8 cellular contexts compared by ENCODE assay signal in genomic region chr2:102142829-102143449, GRCh38. TPM values are rescaled to one million over a fixed set of nuclear protein-coding genes. Genes with fewer than 3 reads are reported as not detected.
A peak's percentile ranks its signal among the peaks of the same experiment; 100 is the strongest.
DNase-seq lines count a peak whose midpoint lies in the region; ATAC-seq, FAIRE-seq and TF ChIP-seq lines count a peak whose summit lies in the region.

No MANE protein-coding gene starts in this region.

- POLR2A ChIA-PET in activated naive CD8-positive, alpha-beta T cell treated with anti-CD3 and anti-CD28 coated beads, Interleukin-2, amount 10 ng/mL, durations not matched to agents 7 days and 5 days (lab: Charles Lee) = no interaction called here

- H3K27me3 Mint-ChIP-seq in HFFc6 (ENCODE audit: insufficient read depth) = peaks cover 2% of the 10 kb centered on the region
- peaks cover 25% of the 10 kb centered on the region for H3K27me3 Mint-ChIP-seq in activated naive CD8-positive, alpha-beta T cell treated with anti-CD3 and anti-CD28 coated beads, Interleukin-2, amount 10 ng/mL, durations not matched to agents 7 days and 5 days

- peak; percentile 35 for ATAC-seq in activated naive CD8-positive, alpha-beta T cell treated with anti-CD3 and anti-CD28 coated beads, Interleukin-2, amount 10 ng/mL, durations not matched to agents 7 days and 5 days (ENCODE audit: low read depth)
- ATAC-seq in HG03139 (IDR thresholded peaks at IDR 0.05; ENCODE audit: unreplicated experiment) = no peak

- peaks cover 43% of the 10 kb centered on the region for H3K4me1 Mint-ChIP-seq in HFFc6 (ENCODE audit: low read depth)
- H3K4me1 Mint-ChIP-seq in activated naive CD8-positive, alpha-beta T cell treated with anti-CD3 and anti-CD28 coated beads, Interleukin-2, amount 10 ng/mL, durations not matched to agents 7 days and 5 days = peaks cover 18% of the 10 kb centered on the region

- H3K9me3 Mint-ChIP-seq in HFFc6 = peaks cover 47% of the 10 kb centered on the region
- H3K9me3 Mint-ChIP-seq in activated naive CD8-positive, alpha-beta T cell treated with anti-CD3 and anti-CD28 coated beads, Interleukin-2, amount 10 ng/mL, durations not matched to agents 7 days and 5 days = peaks cover 37% of the 10 kb centered on the region

- H3K4me1 ChIP-seq in iPS-15b (ENCODE audit: control insufficient read depth, insufficient read depth, low read length) (no peaks in the 10 kb centered on the region), small intestine (ENCODE audit: control insufficient read depth in 2 of 2, insufficient read depth in 1 of 2, low read depth in 1 of 2, low read length in 1 of 2) (peaks cover 0 to 2% of the 10 kb centered on the region in 2 donors)

- H3K9me3 ChIP-seq in iPS-15b (ENCODE audit: control insufficient read depth, insufficient read depth, low read length) = no peaks in the 10 kb centered on the region
- H3K9me3 ChIP-seq in small intestine (ENCODE audit: control insufficient read depth, low read depth) = no peaks in the 10 kb centered on the region

- no peak overlapping the region for H3K9ac ChIP-seq in iPS-15b (ENCODE audit: low read depth, low read length)

- no peak for FAIRE-seq in small intestine (lab: Jason Lieb, UNC)

- TF ChIP-seq CTCF in HFFc6 (IDR thresholded peaks at IDR 0.05) = no peak

- H3K4me3 ChIP-seq in iPS-15b (ENCODE audit: low read depth, low read length) (peak overlapping the region; percentile 52), small intestine (ENCODE audit: low read depth in 1 of 2, low read length in 2 of 2) (peak overlapping the region; percentile 40 to 48)

- peak overlapping the region; percentile 86 for H3K4me3 Mint-ChIP-seq in HFFc6
- H3K4me3 Mint-ChIP-seq in activated naive CD8-positive, alpha-beta T cell treated with anti-CD3 and anti-CD28 coated beads, Interleukin-2, amount 10 ng/mL, durations not matched to agents 7 days and 5 days = peak overlapping the region; percentile 51

- H3K27ac ChIP-seq in small intestine (ENCODE audit: low read depth in 1 of 2, low read length in 1 of 2) = peak overlapping the region; percentile 76 to 97

- H3K27ac Mint-ChIP-seq in HFFc6 = peak overlapping the region; percentile 83
- H3K27ac Mint-ChIP-seq in activated naive CD8-positive, alpha-beta T cell treated with anti-CD3 and anti-CD28 coated beads, Interleukin-2, amount 10 ng/mL, durations not matched to agents 7 days and 5 days = peak overlapping the region; percentile 22

- H3K27me3 ChIP-seq in iPS-15b (ENCODE audit: control insufficient read depth, insufficient read depth, low read length) (peaks cover 33% of the 10 kb centered on the region), small intestine (ENCODE audit: control insufficient read depth in 2 of 2, insufficient read depth in 2 of 2, low read length in 2 of 2) (peaks cover 3% of the 10 kb centered on the region in 2 donors)

- H3K36me3 ChIP-seq in iPS-15b (ENCODE audit: control insufficient read depth, insufficient read depth, low read length) (no peaks in the 10 kb centered on the region), small intestine (ENCODE audit: control insufficient read depth in 2 of 2, insufficient read depth in 2 of 2, low read length in 2 of 2) (no peaks in the 10 kb centered on the region)

- peaks cover 48% of the 10 kb centered on the region for H3K36me3 Mint-ChIP-seq in HFFc6 (ENCODE audit: low read depth)
- H3K36me3 Mint-ChIP-seq in activated naive CD8-positive, alpha-beta T cell treated with anti-CD3 and anti-CD28 coated beads, Interleukin-2, amount 10 ng/mL, durations not matched to agents 7 days and 5 days = peaks cover 20% of the 10 kb centered on the region

- 11 to 16% (median 16%) methylated on average over 38 to 42 of the region's 42 CpGs for WGBS in small intestine, 3 donors

- DNase-seq in HFFc6 = peak; percentile 3
- DNase-seq in activated naive CD8-positive, alpha-beta T cell treated with anti-CD3 and anti-CD28 coated beads, Interleukin-2, amount 10 ng/mL, durations not matched to agents 7 days and 5 days = no peak
- no peak for DNase-seq in small intestine
- no peak for DNase-seq in medulla oblongata (ENCODE audit: extremely low spot score)
- no peak for DNase-seq in DMS153 (lab: John Stamatoyannopoulos, UW)
- DNase-seq in dedifferentiated amniotic fluid mesenchymal stem cell (ENCODE audit: extremely low spot score) = no peak

RNA-seq across cellular contexts. Expression of gene IL1R1, which starts 0.4 kb away (rescaled TPM):
- total RNA-seq in HFFc6 (2021; fragmentation: NEBNext Ultra II Directional; extraction: Animal tissue kit (Norgen Biotek cat#: 25700)) = 10 to 100 TPM; 13.8 to 25.0 (median 22.9) TPM
- total RNA-seq in activated naive CD8-positive, alpha-beta T cell treated with anti-CD3 and anti-CD28 coated beads, Interleukin-2, amount 10 ng/mL, durations not matched to agents 7 days and 5 days = under 1 TPM in 1 of 2 experiments, not detected in 1; 0.11 TPM
- 10 to 100 TPM in 2 of 3 donors, 1 to 10 TPM in 1; 2.9 to 36.7 (median 18.4) TPM for polyA plus RNA-seq in small intestine

RNA-seq across cellular contexts. Expression of gene IL1RL2, which starts 43.9 kb away (rescaled TPM):
- not detected for total RNA-seq in HFFc6 (2021; fragmentation: NEBNext Ultra II Directional; extraction: Animal tissue kit (Norgen Biotek cat#: 25700))
- not detected for total RNA-seq in activated naive CD8-positive, alpha-beta T cell treated with anti-CD3 and anti-CD28 coated beads, Interleukin-2, amount 10 ng/mL, durations not matched to agents 7 days and 5 days
- under 1 TPM in 1 of 3 donors, not detected in 2; 0.34 TPM for polyA plus RNA-seq in small intestine

Comparison
In these comparisons a context has a peak if more than half of its experiments do, and no peak if none do; other contexts are left out.
1. RNA of gene IL1R1, which starts 0.4 kb away (total RNA-seq): 13.8 to 25.0 TPM in HFFc6; 0.11 TPM in activated naive CD8-positive, alpha-beta T cell treated with anti-CD3 and anti-CD28 coated beads, Interleukin-2, amount 10 ng/mL, durations not matched to agents 7 days and 5 days; every median in the first group is over 10 times any median in the second.